ENCODE assay signal across 1 cellular context in genomic region chr22:42711895-42712837, GRCh38.
TF ChIP-seq lines count a peak whose summit lies in the region.

No MANE protein-coding gene starts in this region.

TF ChIP-seq in HepG2, 621 proteins besides CTCF, POLR2A, EP300 and RAD21:
- TF ChIP-seq ZNF713 (CRISPR knock-in tag; IDR thresholded peaks at IDR 0.05) (no peak), ZFP82 (CRISPR knock-in tag; IDR thresholded peaks at IDR 0.05; ENCODE audit: borderline replicate concordance) (no peak), ZNF83 (CRISPR knock-in tag; IDR thresholded peaks at IDR 0.05; ENCODE audit: borderline replicate concordance) (no peak), PLSCR1 (CRISPR knock-in tag; IDR thresholded peaks at IDR 0.05; ENCODE audit: borderline replicate concordance) (no peak)
